20 cellular contexts compared by ENCODE assay signal in genomic region chr3:15666277-15666676, GRCh38.
"Had no signal": no experiment of that assay in that cellular context is flagged by ENCODE, and none has a peak within 500 bp of the region (broad histone marks: within the 10 kb centered on the region; RNA-seq: fewer than 3 reads in every experiment).

No MANE protein-coding gene starts in this region.

- ATAC-seq: esophagus mucosa, left lobe of liver, lower lobe of right lung, pancreas, sciatic nerve had no signal

- H3K27ac ChIP-seq: lower lobe of right lung, pancreas, skin epidermis, stomach had no signal

- H3K4me3 Mint-ChIP-seq: memory B cell, naive B cell, nephron had no signal

- H3K4me3 ChIP-seq: lower lobe of right lung, pancreas, skin epidermis, stomach had no signal

- H3K27me3 Mint-ChIP-seq: memory B cell, progenitor cell of endocrine pancreas had no signal

- DNase-seq: effector memory CD4-positive, alpha-beta T cell; islet precursor cell; lower lobe of right lung; midbrain; naive B cell; occipital lobe; pancreas; stimulated activated CD4-positive, alpha-beta T cell treated with anti-CD3 and anti-CD28 coated beads, Interleukin-12 subunit alpha, Interleukin-12 subunit beta, amount 100 ng/mL, for 4 hours; stimulated activated naive CD4-positive, alpha-beta T cell; stomach; trophoblast cell had no signal

- H3K4me1 ChIP-seq: lower lobe of right lung had no signal

- H3K9me3 ChIP-seq: lower lobe of right lung, pancreas, stomach had no signal

- H3K27me3 ChIP-seq: pancreas, stomach had no signal

- H3K27ac Mint-ChIP-seq: memory B cell, nephron, progenitor cell of endocrine pancreas had no signal

- FAIRE-seq: endometrium, frontal cortex, pancreas had no signal
